Comparison of ENCODE assay signal across 1 cellular context in genomic region chr13:108034909-108035308, GRCh38.
TF ChIP-seq lines count a peak whose summit lies in the region.

No MANE protein-coding gene starts in this region.

TF ChIP-seq in GM23338, 12 proteins besides CTCF, POLR2A, EP300 and RAD21 (continued from another document):
- TF ChIP-seq ZNF462 (CRISPR knock-in tag; IDR thresholded peaks at IDR 0.05), result no peak
- no peak for TF ChIP-seq CREB1 (CRISPR knock-in tag; IDR thresholded peaks at IDR 0.05; ENCODE audit: low read depth)
- TF ChIP-seq STAT1 (IDR thresholded peaks at IDR 0.05; ENCODE audit: unreplicated experiment), result no peak
- no peak for TF ChIP-seq ZNF114 (CRISPR knock-in tag; IDR thresholded peaks at IDR 0.05)
- TF ChIP-seq EZH2 (IDR thresholded peaks at IDR 0.05; ENCODE audit: low read depth, unreplicated experiment), result no peak
- no peak for TF ChIP-seq REST (IDR thresholded peaks at IDR 0.05; ENCODE audit: unreplicated experiment)
